10 cellular contexts compared by ENCODE assay signal in genomic region chr22:35761037-35761436, GRCh38. TPM values are rescaled to one million over a fixed set of nuclear protein-coding genes. Genes with fewer than 3 reads are reported as not detected.
DNase-seq lines count a peak whose midpoint lies in the region; ATAC-seq, FAIRE-seq and TF ChIP-seq lines count a peak whose summit lies in the region.
"Had no signal": no experiment of that assay in that cellular context is flagged by ENCODE, and none has a peak within 500 bp of the region (broad histone marks: within the 10 kb centered on the region; RNA-seq: fewer than 3 reads in every experiment).

No MANE protein-coding gene starts in this region.

- peaks cover 8% of the 10 kb centered on the region for H3K4me1 ChIP-seq in HepG2 (ENCODE audit: insufficient read depth, low read length)
- H3K4me1 ChIP-seq: testis had no signal

- POLR2A ChIA-PET in HepG2 (lab: Yijun Ruan, JAX), result no interaction called here

- H3K79me2 ChIP-seq in HepG2 (ENCODE audit: insufficient read depth, low read length), result no peaks in the 10 kb centered on the region

- H3K27me3 ChIP-seq in HepG2 (ENCODE audit: control insufficient read depth in 1 of 2, insufficient read depth in 2 of 2, low read length in 2 of 2), result no peaks in the 10 kb centered on the region; a peak in 1 of 5 replicates
- H3K27me3 ChIP-seq: testis had no signal

- WGBS in HepG2 (ENCODE audit: low lambda C conversion rate), result 100% methylated on average over 1 of the region's 1 CpG

- DNase-seq in LNCaP clone FGC (ENCODE audit: low read depth) (no peak), cardiac fibroblast (ENCODE audit: low read depth in 2 of 2) (peak; percentile 30 to 48), HepG2 (ENCODE audit: low spot score) (peak; percentile 20), OCI-M2 (lab: John Stamatoyannopoulos, UW; ENCODE audit: unreplicated experiment) (no peak), NCI-H2227 (lab: John Stamatoyannopoulos, UW; ENCODE audit: unreplicated experiment) (no peak)
- no peak for DNase-seq in stimulated activated naive CD8-positive, alpha-beta T cell treated with anti-CD3 and anti-CD28 coated beads, Interleukin-15, amount 100 ng/mL, for 72 hours
- DNase-seq: cortex of kidney, testis had no signal

- H3K36me3 ChIP-seq in HepG2 (replicated peaks in 1 of 2; ENCODE audit: control insufficient read depth in 1 of 2, insufficient read depth in 2 of 2, low read length in 2 of 2), result peaks cover 7 to 17% of the 10 kb centered on the region in 2 experiments; a peak in 4 of 5 replicates

- H2AFZ ChIP-seq in HepG2 (ENCODE audit: low read length), result no peak overlapping the region

- CTCF ChIA-PET in HepG2 (lab: Yijun Ruan, JAX; ENCODE audit: low intra/inter-chr PET ratio, low total read pairs), result interaction anchor here (0.9 to 2.1 kb wide), 3 partner anchors 78 to 161 kb away, joined by 3 to 11 read pairs (median 4); no protein-coding TSS in a partner anchor

- intact Hi-C loops in HepG2 (cut with micrococcal nuclease; ENCODE audit: unreplicated experiment), result loop anchor here (5.0 kb wide), 2 partner anchors 81 to 161 kb away; no protein-coding TSS in a partner anchor

- no peak for TF ChIP-seq POLR2A in HepG2 (IDR thresholded peaks at IDR 0.05; ENCODE audit: insufficient read depth in 1 of 2, low read depth in 2 of 2, low read length in 2 of 2)

- H3K27ac ChIP-seq in C4-2B, result no peak overlapping the region
- no peak overlapping the region for H3K27ac ChIP-seq in HepG2 (ENCODE audit: extremely low read length, insufficient read depth, low read length)
- H3K27ac ChIP-seq: testis had no signal

- H3K9ac ChIP-seq in HepG2 (ENCODE audit: insufficient read depth, low read depth, low read length), result no peak overlapping the region

- H3K9me3 Mint-ChIP-seq in stimulated activated naive CD8-positive, alpha-beta T cell treated with anti-CD3 and anti-CD28 coated beads, Interleukin-15, amount 100 ng/mL, for 72 hours, result no peaks in the 10 kb centered on the region

- 0 out of 2 replicates have a peak, but pooled peaks have one; percentile 15 for TF ChIP-seq RAD21 in HepG2 (CRISPR knock-in tag; IDR thresholded peaks at IDR 0.05)

- BruUV-seq in HepG2 (replicated peaks; lab: Mats Ljungman, UMichigan), result no TSS peak

- peak; percentile 36 for TF ChIP-seq CTCF in C4-2B (conservative IDR thresholded peaks at IDR 0.05)
- peak; percentile 36 for TF ChIP-seq CTCF in LNCaP clone FGC (IDR thresholded peaks at IDR 0.05; ENCODE audit: control insufficient read depth, extremely low read depth, insufficient read depth)
- no peak for TF ChIP-seq CTCF in cardiac fibroblast (IDR thresholded peaks at IDR 0.05; ENCODE audit: low read depth, low read length)
- peak; percentile 36 for TF ChIP-seq CTCF in HepG2 (CRISPR knock-in tag; IDR thresholded peaks at IDR 0.05)

- H3K4me3 ChIP-seq in LNCaP clone FGC (ENCODE audit: low read depth, low read length) (no peak overlapping the region), cardiac fibroblast (replicated peaks in 1 of 2; ENCODE audit: low read depth in 2 of 2, low read length in 2 of 2) (no peak overlapping the region), HepG2 (replicated peaks in 1 of 3; ENCODE audit: insufficient read depth in 1 of 3, low read depth in 2 of 3, low read length in 3 of 3) (no peak overlapping the region)
- H3K4me3 ChIP-seq: testis had no signal

- H3K4me1 Mint-ChIP-seq in stimulated activated naive CD8-positive, alpha-beta T cell treated with anti-CD3 and anti-CD28 coated beads, Interleukin-15, amount 100 ng/mL, for 72 hours, result no peaks in the 10 kb centered on the region

- in situ Hi-C loops in HepG2 (cut with HindIII; ENCODE audit: extremely low pct_ligation_motif_present, low pct_unique_long_range_greater_than_20kb), result no loop called here

- no peaks in the 10 kb centered on the region for H3K9me3 ChIP-seq in HepG2 (ENCODE audit: low read length)
- H3K9me3 ChIP-seq: testis had no signal

- no peak for FAIRE-seq in HepG2 (lab: Jason Lieb, UNC)

- ATAC-seq in HepG2 (0 out of 3 replicates have a peak, but pooled peaks have one; percentile 36), GM21447 (IDR thresholded peaks at IDR 0.05; ENCODE audit: unreplicated experiment) (no peak)
- no peak for ATAC-seq in stimulated activated naive CD8-positive, alpha-beta T cell treated with anti-CD3 and anti-CD28 coated beads, Interleukin-15, amount 100 ng/mL, for 72 hours

- no peaks in the 10 kb centered on the region for H3K27me3 Mint-ChIP-seq in stimulated activated naive CD8-positive, alpha-beta T cell treated with anti-CD3 and anti-CD28 coated beads, Interleukin-15, amount 100 ng/mL, for 72 hours

- no peak overlapping the region for H3K4me3 Mint-ChIP-seq in stimulated activated naive CD8-positive, alpha-beta T cell treated with anti-CD3 and anti-CD28 coated beads, Interleukin-15, amount 100 ng/mL, for 72 hours

- H3K4me2 ChIP-seq in HepG2 (ENCODE audit: low read depth, low read length), result no peak overlapping the region

- no peak overlapping the region for H3K27ac Mint-ChIP-seq in stimulated activated naive CD8-positive, alpha-beta T cell treated with anti-CD3 and anti-CD28 coated beads, Interleukin-15, amount 100 ng/mL, for 72 hours

- TF ChIP-seq EP300 in HepG2 (IDR thresholded peaks at IDR 0.05; ENCODE audit: low read depth in 2 of 2, low read length in 2 of 2) (no peak), HepG2 (CRISPR knock-in tag; IDR thresholded peaks at IDR 0.05; ENCODE audit: borderline replicate concordance) (no peak)

- no peaks in the 10 kb centered on the region for H4K20me1 ChIP-seq in HepG2 (ENCODE audit: insufficient read depth, low read length)

TF ChIP-seq in HepG2, 621 proteins besides CTCF, POLR2A, EP300 and RAD21:
- TF ChIP-seq PREB (CRISPR knock-in tag; IDR thresholded peaks at IDR 0.05) (no peak), SMC3 (IDR thresholded peaks at IDR 0.05; ENCODE audit: low read length) (0 out of 2 replicates have a peak, but pooled peaks have one; percentile 34), STAG1 (CRISPR knock-in tag; IDR thresholded peaks at IDR 0.05) (peak; percentile 65)

RNA-seq across cellular contexts. Expression of gene APOL5, which starts 43.4 kb away (rescaled TPM):
- not detected in 2 replicates for total RNA-seq in HepG2 (2016; rRNA removed; fragmentation: Illumina TruSeq; extraction: Trizol)
- not detected in 2 replicates for total RNA-seq in HepG2 (2016; cell fraction: cytosol; rRNA removed; fragmentation: Illumina TruSeq; extraction: Trizol; ENCODE audit: low read depth)
- total RNA-seq in HepG2 (2016; cell fraction: insoluble cytoplasmic fraction; rRNA removed; fragmentation: Illumina TruSeq; extraction: Trizol), result not detected in 2 replicates
- total RNA-seq in HepG2 (2016; cell fraction: membrane; rRNA removed; fragmentation: Illumina TruSeq; extraction: Trizol), result not detected in 2 replicates
- total RNA-seq in HepG2 (2016; cell fraction: nucleus; rRNA removed; fragmentation: Illumina TruSeq; extraction: Trizol), result not detected in 2 replicates
- not detected in 2 replicates for polyA plus RNA-seq in HepG2 (2011; rRNA removed)
- polyA plus RNA-seq in HepG2 (2011; cell fraction: cytosol; rRNA removed), result not detected in 2 replicates
- polyA plus RNA-seq in HepG2 (2011; cell fraction: nucleus; rRNA removed), result not detected in 2 replicates
- not detected in 2 replicates for polyA plus RNA-seq in HepG2 (2012)
- not detected in 2 replicates for polyA plus RNA-seq in HepG2 (2016; cell fraction: cytosol; fragmentation: Illumina TruSeq; extraction: Trizol; ENCODE audit: low read depth)
- polyA plus RNA-seq in HepG2 (2016; cell fraction: insoluble cytoplasmic fraction; fragmentation: Illumina TruSeq; extraction: Trizol; ENCODE audit: low read depth), result not detected in 2 replicates
- not detected in 2 replicates for polyA plus RNA-seq in HepG2 (2016; cell fraction: membrane; fragmentation: Illumina TruSeq; extraction: Trizol; ENCODE audit: low read depth)
- polyA plus RNA-seq in HepG2 (2016; cell fraction: nucleus; fragmentation: Illumina TruSeq; extraction: Trizol; ENCODE audit: insufficient read depth, low read depth), result not detected in 2 replicates
- polyA minus RNA-seq in HepG2 (2011; rRNA and poly(A)+ RNA removed; ENCODE audit: low replicate concordance), result not detected in 2 replicates
- polyA minus RNA-seq in HepG2 (2011; cell fraction: cytosol; rRNA and poly(A)+ RNA removed), result not detected in 2 replicates
- not detected in 2 replicates for polyA minus RNA-seq in HepG2 (2011; cell fraction: nucleus; rRNA and poly(A)+ RNA removed)

Comparison
In these comparisons a context has a peak if more than half of its experiments do, and no peak if none do; other contexts are left out.
1. DNase-seq: peak in cardiac fibroblast (2 of 2) and HepG2 (single experiment); none in LNCaP clone FGC (single experiment), OCI-M2 (single experiment), NCI-H2227 (single experiment) and stimulated activated naive CD8-positive, alpha-beta T cell treated with anti-CD3 and anti-CD28 coated beads, Interleukin-15, amount 100 ng/mL, for 72 hours (0 of 2).